In genomic region chr3:33678073-33678472, GRCh38 we compare ENCODE assay signal across 40 cellular contexts.
"Had no signal": no experiment of that assay in that cellular context is flagged by ENCODE, and none has a peak within 500 bp of the region (broad histone marks: within the 10 kb centered on the region; RNA-seq: fewer than 3 reads in every experiment).

No MANE protein-coding gene starts in this region.

- H3K36me3 ChIP-seq: adrenal gland, brain microvascular endothelial cell, breast epithelium had no signal

- H3K27me3 ChIP-seq: adrenal gland, ascending aorta, body of pancreas, brain microvascular endothelial cell, breast epithelium, cardiac muscle cell had no signal

- H3K27me3 Mint-ChIP-seq: activated naive CD4-positive, alpha-beta T cell treated with anti-CD3 and anti-CD28 coated beads, Interleukin-2, amount 10 ng/mL, durations not matched to agents 7 days and 5 days; activated naive CD4-positive, alpha-beta T cell treated with anti-CD3 and anti-CD28 coated beads, Interleukin-2, amount 50 U/mL, for 24 hours; activated naive CD8-positive, alpha-beta T cell; activated naive CD8-positive, alpha-beta T cell treated with anti-CD3 and anti-CD28 coated beads for 36 hours; activated naive CD8-positive, alpha-beta T cell treated with anti-CD3 and anti-CD28 coated beads, Interleukin-2, amount 10 ng/mL, durations not matched to agents 7 days and 5 days; activated naive CD8-positive, alpha-beta T cell treated with anti-CD3 and anti-CD28 coated beads, Interleukin-2, amount 50 U/mL, for 24 hours; activated T-cell treated with anti-CD3 and anti-CD28 coated beads, Interleukin-2, amount 50 U/mL, for 24 hours; activated T-helper 17 cell treated with anti-CD3 and anti-CD28 coated beads, Interleukin-2, amount 50 U/mL, for 72 hours; brain; central memory CD8-positive, alpha-beta T cell had no signal

- H3K4me3 ChIP-seq: adrenal gland, ascending aorta, body of pancreas, breast epithelium, cardiac muscle cell had no signal

- H3K4me3 Mint-ChIP-seq: activated naive CD4-positive, alpha-beta T cell treated with anti-CD3 and anti-CD28 coated beads for 36 hours; activated naive CD4-positive, alpha-beta T cell treated with anti-CD3 and anti-CD28 coated beads, Interleukin-2, amount 10 ng/mL, durations not matched to agents 7 days and 5 days; activated naive CD4-positive, alpha-beta T cell treated with anti-CD3 and anti-CD28 coated beads, Interleukin-2, amount 50 U/mL, for 24 hours; activated naive CD8-positive, alpha-beta T cell; activated naive CD8-positive, alpha-beta T cell treated with anti-CD3 and anti-CD28 coated beads for 36 hours; activated naive CD8-positive, alpha-beta T cell treated with anti-CD3 and anti-CD28 coated beads, Interleukin-2, amount 10 ng/mL, durations not matched to agents 7 days and 5 days; activated naive CD8-positive, alpha-beta T cell treated with anti-CD3 and anti-CD28 coated beads, Interleukin-2, amount 50 U/mL, for 24 hours; activated T-cell treated with anti-CD3 and anti-CD28 coated beads, Interleukin-2, amount 50 U/mL, for 24 hours; activated T-cell treated with anti-CD3 and anti-CD28 coated beads, Interleukin-2, amount 50 U/mL, for 4 hours; activated T-cell treated with anti-CD3 and anti-CD28 coated beads, Interleukin-2, amount 50 U/mL, for 72 hours; activated T-helper 1 cell treated with anti-CD3 and anti-CD28 coated beads, Interleukin-12 subunit alpha, Interleukin-12 subunit beta, Interleukin-2, Interleukin-4 antibody, amounts not matched to agents 30 ng/mL and 10 ng/mL and 1 ng/mL, durations not matched to agents 14 hours and 24 hours and 36 hours; activated T-helper 17 cell treated with anti-CD3 and anti-CD28 coated beads, Interleukin-2, amount 50 U/mL, for 72 hours; brain; central memory CD8-positive, alpha-beta T cell had no signal

- H3K9me3 ChIP-seq: adrenal gland, body of pancreas had no signal

- H3K4me1 ChIP-seq: adrenal gland, ascending aorta, body of pancreas, breast epithelium had no signal

- H3K27ac ChIP-seq: adrenal gland, ascending aorta, body of pancreas, brain microvascular endothelial cell, breast epithelium, cardiac muscle cell had no signal

- H3K27ac Mint-ChIP-seq: activated naive CD4-positive, alpha-beta T cell treated with anti-CD3 and anti-CD28 coated beads for 36 hours; activated naive CD4-positive, alpha-beta T cell treated with anti-CD3 and anti-CD28 coated beads, Interleukin-2, amount 10 ng/mL, durations not matched to agents 7 days and 5 days; activated naive CD4-positive, alpha-beta T cell treated with anti-CD3 and anti-CD28 coated beads, Interleukin-2, amount 50 U/mL, for 72 hours; activated naive CD8-positive, alpha-beta T cell; activated naive CD8-positive, alpha-beta T cell treated with anti-CD3 and anti-CD28 coated beads for 36 hours; activated naive CD8-positive, alpha-beta T cell treated with anti-CD3 and anti-CD28 coated beads, Interleukin-2, amount 10 ng/mL, durations not matched to agents 7 days and 5 days; activated naive CD8-positive, alpha-beta T cell treated with anti-CD3 and anti-CD28 coated beads, Interleukin-2, amount 50 U/mL, for 24 hours; activated T-cell treated with anti-CD3 and anti-CD28 coated beads, Interleukin-2, amount 50 U/mL, for 24 hours; activated T-cell treated with anti-CD3 and anti-CD28 coated beads, Interleukin-2, amount 50 U/mL, for 72 hours; activated T-helper 1 cell treated with anti-CD3 and anti-CD28 coated beads, Interleukin-12 subunit alpha, Interleukin-12 subunit beta, Interleukin-2, Interleukin-4 antibody, amounts not matched to agents 30 ng/mL and 10 ng/mL and 1 ng/mL, durations not matched to agents 14 hours and 24 hours and 36 hours; activated T-helper 17 cell treated with anti-CD3 and anti-CD28 coated beads, Interleukin-2, amount 50 U/mL, for 72 hours; activated T-helper 2 cell treated with anti-CD3 and anti-CD28 coated beads, Interferon-gamma antibody, Interleukin-2, Interleukin-4, amounts not matched to agents 10 μg/mL and 5 μg/mL and 100 μg/mL, durations not matched to agents 14 hours and 24 hours and 36 hours; brain had no signal

- FAIRE-seq: astrocyte, bronchial epithelial cell had no signal

- ATAC-seq: activated naive CD4-positive, alpha-beta T cell treated with anti-CD3 and anti-CD28 coated beads, Interleukin-2, amount 50 U/mL, for 72 hours; activated naive CD8-positive, alpha-beta T cell treated with anti-CD3 and anti-CD28 coated beads, Interleukin-2, amount 50 U/mL, for 24 hours; activated T-cell treated with anti-CD3 and anti-CD28 coated beads, Interleukin-2, amount 50 U/mL, for 4 hours; activated T-cell treated with anti-CD3 and anti-CD28 coated beads, Interleukin-2, amount 50 U/mL, for 72 hours; activated T-helper 17 cell treated with anti-CD3 and anti-CD28 coated beads, Interleukin-2, amount 50 U/mL, for 72 hours; body of pancreas had no signal

- DNase-seq: activated effector memory CD4-positive, alpha-beta T cell treated with anti-CD3 and anti-CD28 coated beads, Interleukin-2, amount 50 U/mL, for 16 hours; activated effector memory CD4-positive, alpha-beta T cell treated with Interleukin-2 at 50 U/mL for 16 hours; activated gamma-delta T cell; activated gamma-delta T cell treated with Interleukin-2 at 50 U/mL for 16 hours; activated naive CD4-positive, alpha-beta T cell; activated naive CD4-positive, alpha-beta T cell treated with anti-CD3 and anti-CD28 coated beads for 36 hours; activated naive CD4-positive, alpha-beta T cell treated with anti-CD3 and anti-CD28 coated beads, Interleukin-2, amount 10 ng/mL, durations not matched to agents 7 days and 5 days; activated naive CD4-positive, alpha-beta T cell treated with anti-CD3 and anti-CD28 coated beads, Interleukin-2, amount 50 U/mL, for 16 hours; activated naive CD4-positive, alpha-beta T cell treated with Interleukin-2 at 50 U/mL for 16 hours; activated naive CD8-positive, alpha-beta T cell treated with anti-CD3 and anti-CD28 coated beads for 36 hours; activated naive CD8-positive, alpha-beta T cell treated with anti-CD3 and anti-CD28 coated beads, Interleukin-2, amount 10 ng/mL, durations not matched to agents 7 days and 5 days; activated naive CD8-positive, alpha-beta T cell treated with anti-CD3 and anti-CD28 coated beads, Interleukin-2, amount 50 U/mL, for 24 hours; activated T-cell treated with anti-CD3 and anti-CD28 coated beads, Interleukin-2, amount 50 U/mL, for 1 hour; activated T-cell treated with anti-CD3 and anti-CD28 coated beads, Interleukin-2, amount 50 U/mL, for 24 hours; activated T-cell treated with anti-CD3 and anti-CD28 coated beads, Interleukin-2, amount 50 U/mL, for 4 hours; activated T-cell treated with anti-CD3 and anti-CD28 coated beads, Interleukin-2, amount 50 U/mL, for 48 hours; activated T-cell treated with anti-CD3 and anti-CD28 coated beads, Interleukin-2, amount 50 U/mL, for 72 hours; adrenal gland; amniotic stem cell; amygdala; anterior cingulate cortex; aorta; body of pancreas; brain microvascular endothelial cell; caudate nucleus; central memory CD4-positive, alpha-beta T cell; cerebellar nuclear complex had no signal

- H3K4me1 Mint-ChIP-seq: activated naive CD4-positive, alpha-beta T cell treated with anti-CD3 and anti-CD28 coated beads, Interleukin-2, amount 10 ng/mL, durations not matched to agents 7 days and 5 days; activated naive CD4-positive, alpha-beta T cell treated with anti-CD3 and anti-CD28 coated beads, Interleukin-2, amount 50 U/mL, for 24 hours; activated naive CD8-positive, alpha-beta T cell treated with anti-CD3 and anti-CD28 coated beads for 36 hours; activated naive CD8-positive, alpha-beta T cell treated with anti-CD3 and anti-CD28 coated beads, Interleukin-2, amount 10 ng/mL, durations not matched to agents 7 days and 5 days; activated naive CD8-positive, alpha-beta T cell treated with anti-CD3 and anti-CD28 coated beads, Interleukin-2, amount 50 U/mL, for 24 hours; brain had no signal
